21 cellular contexts compared by ENCODE assay signal in genomic region chr14:51208982-51209381, GRCh38. TPM values are rescaled to one million over a fixed set of nuclear protein-coding genes. Genes with fewer than 3 reads are reported as not detected.
DNase-seq lines count a peak whose midpoint lies in the region; ATAC-seq lines count a peak whose summit lies in the region.
"Had no signal": no experiment of that assay in that cellular context is flagged by ENCODE, and none has a peak within 500 bp of the region (broad histone marks: within the 10 kb centered on the region; RNA-seq: fewer than 3 reads in every experiment).

No MANE protein-coding gene starts in this region.

- ATAC-seq in GM18498 (IDR thresholded peaks at IDR 0.05; ENCODE audit: unreplicated experiment) = peak; percentile 43
- ATAC-seq: A549; activated T-cell treated with anti-CD3 and anti-CD28 coated beads, Interleukin-2, amount 50 U/mL, for 4 hours; psoas muscle; Right ventricle myocardium inferior had no signal

- in situ Hi-C loops in ACHN (cut with HindIII; ENCODE audit: low pct_ligation_motif_present, low pct_unique_long_range_greater_than_20kb, low sequenced_read_pairs) = no loop called here

- DNase-seq in COLO668 (lab: John Stamatoyannopoulos, UW; ENCODE audit: unreplicated experiment) (peak; percentile 75), NCI-H2081 (lab: John Stamatoyannopoulos, UW) (peak; percentile 47 to 86), NCI-H524 treated with DMSO at 0.1 percent for 48 hours (lab: John Stamatoyannopoulos, UW) (peak; percentile 94), ACHN (no peak), H4 (ENCODE audit: low spot score) (no peak), HUDEP-2 (lab: John Stamatoyannopoulos, UW; ENCODE audit: unreplicated experiment in 76 of 76) (no peak), T-helper 2 cell (no peak)
- DNase-seq: activated CD4-positive, CD25-positive, alpha-beta regulatory T cell treated with anti-CD3 and anti-CD28 coated beads, Interleukin-2, amount 50 U/mL, for 72 hours; activated naive CD4-positive, alpha-beta T cell treated with anti-CD3 and anti-CD28 coated beads for 36 hours; activated T-cell treated with anti-CD3 and anti-CD28 coated beads, Interleukin-2, amount 50 U/mL, for 4 hours; amygdala; Caco-2; cortex of kidney; endodermal cell; NCI-H446; OCI-M1; psoas muscle; substantia nigra had no signal

RNA-seq across cellular contexts. Expression of gene TMX1, which starts 31.1 kb away (rescaled TPM):
- 67.0 and 88.1 TPM in 2 replicates for total RNA-seq in H4 (2014; rRNA removed; shearing (Covaris generic))

Comparison
In these comparisons a context has a peak if more than half of its experiments do, and no peak if none do; other contexts are left out.
1. DNase-seq: peak in COLO668 (single experiment), NCI-H2081 (2 of 2) and NCI-H524 treated with DMSO at 0.1 percent for 48 hours (single experiment); none in ACHN (single experiment), H4 (single experiment), HUDEP-2 (0 of 76) and T-helper 2 cell (0 of 5).